Comparison of ENCODE assay signal across 20 cellular contexts in genomic region chr15:93500155-93500554, GRCh38.
DNase-seq lines count a peak whose midpoint lies in the region; ATAC-seq and TF ChIP-seq lines count a peak whose summit lies in the region.
"Had no signal": no experiment of that assay in that cellular context is flagged by ENCODE, and none has a peak within 500 bp of the region (broad histone marks: within the 10 kb centered on the region; RNA-seq: fewer than 3 reads in every experiment).

No MANE protein-coding gene starts in this region.

- H4K91ac ChIP-seq in mesenchymal stem cell (ENCODE audit: low read length) = no peak overlapping the region

- H3K36me3 ChIP-seq in mesenchymal stem cell (ENCODE audit: control insufficient read depth in 1 of 2, insufficient read depth in 2 of 2, low read depth in 1 of 2, low read length in 2 of 2) (no peaks in the 10 kb centered on the region), tibial nerve (no peaks in the 10 kb centered on the region)
- H3K36me3 ChIP-seq: BLaER1 had no signal

- no peak for TF ChIP-seq POLR2A in tibial nerve (IDR thresholded peaks at IDR 0.05)

- H3K79me1 ChIP-seq in mesenchymal stem cell (replicated peaks; ENCODE audit: low read length, poor library complexity, severe bottlenecking) = no peaks in the 10 kb centered on the region

- no peak overlapping the region for H3K4ac ChIP-seq in mesenchymal stem cell (ENCODE audit: low read depth in 1 of 2, low read length in 2 of 2)

- H3K9ac ChIP-seq in mesenchymal stem cell (ENCODE audit: low read length) = no peak overlapping the region
- H3K9ac ChIP-seq: BLaER1, GM23248 had no signal

- no peak overlapping the region for H2BK5ac ChIP-seq in mesenchymal stem cell (ENCODE audit: low read depth, low read length, poor library complexity, severe bottlenecking)

- TF ChIP-seq CTCF in epithelial cell of proximal tubule (conservative IDR thresholded peaks at IDR 0.05; ENCODE audit: low read depth, low read length) (no peak), tibial nerve (IDR thresholded peaks at IDR 0.05) (no peak)

- H3K14ac ChIP-seq in mesenchymal stem cell (ENCODE audit: low read length in 2 of 2) = no peak overlapping the region

- no peak overlapping the region for H2BK120ac ChIP-seq in mesenchymal stem cell (ENCODE audit: low read depth, low read length)

- H3K9me3 ChIP-seq in mesenchymal stem cell (ENCODE audit: control insufficient read depth, low read length) = peaks cover 2% of the 10 kb centered on the region
- H3K9me3 ChIP-seq in tibial nerve = no peaks in the 10 kb centered on the region
- H3K9me3 ChIP-seq: BLaER1, Caco-2 had no signal

- H4K8ac ChIP-seq in mesenchymal stem cell (ENCODE audit: low read length) = no peak overlapping the region

- peaks cover 0 to 2% of the 10 kb centered on the region in 2 experiments for H3K27me3 ChIP-seq in mesenchymal stem cell (ENCODE audit: control insufficient read depth in 1 of 2, insufficient read depth in 1 of 2, low read length in 2 of 2)
- H3K27me3 ChIP-seq in tibial nerve = no peaks in the 10 kb centered on the region
- H3K27me3 ChIP-seq: BLaER1 had no signal

- H2BK15ac ChIP-seq in mesenchymal stem cell (ENCODE audit: low read depth, poor library complexity, severe bottlenecking) = no peak overlapping the region

- H3K18ac ChIP-seq in mesenchymal stem cell (ENCODE audit: low read depth in 1 of 2, low read length in 2 of 2) = no peak overlapping the region

- no peak overlapping the region for H2AFZ ChIP-seq in mesenchymal stem cell (ENCODE audit: low read depth, low read length)
- H2AFZ ChIP-seq: GM23248 had no signal

- H2AK5ac ChIP-seq in mesenchymal stem cell (ENCODE audit: low read length, severe bottlenecking) = no peak overlapping the region

- H3K4me3 ChIP-seq in epithelial cell of proximal tubule (ENCODE audit: low read depth, low read length) (no peak overlapping the region), mesenchymal stem cell (ENCODE audit: insufficient read depth in 1 of 2, low read depth in 1 of 2, low read length in 2 of 2) (no peak overlapping the region), tibial nerve (no peak overlapping the region)
- H3K4me3 ChIP-seq: BLaER1, GM12878, GM23248 had no signal

- no peak overlapping the region for H3K27ac ChIP-seq in mesenchymal stem cell (ENCODE audit: low read length, poor library complexity, severe bottlenecking)
- H3K27ac ChIP-seq in tibial nerve = no peak overlapping the region
- H3K27ac ChIP-seq: BLaER1, C4-2B, GM23248 had no signal

- 20% methylated on average over 2 of the region's 2 CpGs for WGBS in mesenchymal stem cell
- 73 to 78% methylated on average over 2 of the region's 2 CpGs for WGBS in tibial nerve, 2 donors

- ATAC-seq in GM18861 (IDR thresholded peaks at IDR 0.05; ENCODE audit: unreplicated experiment) = peak; percentile 24
- ATAC-seq: CD8-positive, alpha-beta T cell; GM12878 had no signal

- TF ChIP-seq EP300 in tibial nerve (IDR thresholded peaks at IDR 0.05) = no peak

- H3K23ac ChIP-seq in mesenchymal stem cell (ENCODE audit: low read length in 2 of 2) = no peak overlapping the region

- H3K4me1 ChIP-seq in mesenchymal stem cell (ENCODE audit: control insufficient read depth, insufficient read depth, low read depth, low read length) (peaks cover 4% of the 10 kb centered on the region), tibial nerve (peaks cover 0 to 19% (median 0%) of the 10 kb centered on the region in 4 donors)
- H3K4me1 ChIP-seq: BLaER1, Caco-2 had no signal

- H3K4me2 ChIP-seq in mesenchymal stem cell (ENCODE audit: low read length, poor library complexity, severe bottlenecking) = peak overlapping the region; percentile 35
- H3K4me2 ChIP-seq: BLaER1 had no signal

- DNase-seq in epithelial cell of proximal tubule (ENCODE audit: low read depth) (peak; percentile 59), mesenchymal stem cell (no peak), AG08395 (ENCODE audit: low spot score) (no peak), kidney glomerular epithelial cell (lab: John Stamatoyannopoulos, UW) (no peak), tibial nerve (ENCODE audit: low spot score in 2 of 2) (no peak)
- DNase-seq in activated naive CD4-positive, alpha-beta T cell (lab: John Stamatoyannopoulos, UW) = no peak
- DNase-seq: Caco-2; CD4-positive, CD25-positive, alpha-beta regulatory T cell; CD8-positive, alpha-beta T cell; DMS 273 treated with DMSO at 0.1 percent for 48 hours; DMS79; EL; GDM1; GM23248; H7; HCEC 1CT had no signal

- no peak overlapping the region for H2BK12ac ChIP-seq in mesenchymal stem cell (ENCODE audit: low read length in 2 of 2)
